ENCODE assay signal across 8 cellular contexts in the genomic region with DNA sequence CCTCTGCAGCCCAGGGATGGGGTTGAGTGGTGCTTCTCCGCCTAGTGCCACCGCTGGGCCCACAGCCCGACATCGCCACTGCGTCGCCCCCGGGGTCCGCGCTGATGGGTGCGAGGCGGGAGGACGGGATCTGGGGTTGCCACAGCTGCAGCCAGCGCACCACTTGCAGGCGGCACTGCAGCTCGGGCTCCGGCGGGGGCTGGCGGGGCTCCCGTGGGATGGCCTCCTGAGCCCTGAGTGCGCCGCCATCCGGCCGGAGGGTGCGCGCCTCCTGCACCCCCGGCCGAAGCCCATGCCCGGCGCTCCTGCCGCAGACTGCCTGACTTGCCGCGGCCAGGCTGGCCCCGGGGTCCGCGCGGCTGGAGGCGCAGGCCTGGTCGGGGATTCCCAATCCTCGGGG. TPM values are rescaled to one million over a fixed set of nuclear protein-coding genes. Genes with fewer than 3 reads are reported as not detected.
DNase-seq lines count a peak whose midpoint lies in the region; ATAC-seq and TF ChIP-seq lines count a peak whose summit lies in the region.
"Not testable (repeated sequence)": the region's sequence is repeated elsewhere in the genome, so short reads cannot be mapped to it uniquely, and the experiment has no call there.

No MANE protein-coding gene starts in this region.

- TF ChIP-seq CTCF in CD8-positive, alpha-beta T cell (IDR thresholded peaks at IDR 0.05); fibroblast of mammary gland (conservative IDR thresholded peaks at IDR 0.05; ENCODE audit: control insufficient read depth, insufficient read depth, low read depth, low read length): not testable (repeated sequence)

- peak overlapping the region; percentile 86 for H3K27ac Mint-ChIP-seq in CD8-positive, alpha-beta T cell
- H3K27ac Mint-ChIP-seq in activated naive CD8-positive, alpha-beta T cell, result not testable (repeated sequence)
- peak overlapping the region; percentile 93 for H3K27ac Mint-ChIP-seq in stimulated activated naive B cell treated with anti-CD40 and anti-IgM and Interleukin-4, amounts not matched to agents 10 μg/mL and 1 μg/mL and 100 μg/mL, for 72 hours

- ATAC-seq in CD8-positive, alpha-beta T cell, result peak; percentile 28
- peak; percentile 39 for ATAC-seq in GM21390 (IDR thresholded peaks at IDR 0.05; ENCODE audit: unreplicated experiment)
- ATAC-seq in HG03097 (IDR thresholded peaks at IDR 0.05; ENCODE audit: low FRiP score, unreplicated experiment), result peak; percentile 37
- ATAC-seq in stimulated activated naive B cell treated with anti-CD40 and anti-IgM and Interleukin-4, amounts not matched to agents 10 μg/mL and 1 μg/mL and 100 μg/mL, for 72 hours (replicated peaks), result peak; percentile 63 to 67

- peak overlapping the region; percentile 94 for H3K4me3 Mint-ChIP-seq in CD8-positive, alpha-beta T cell
- peak overlapping the region; percentile 59 for H3K4me3 Mint-ChIP-seq in activated naive CD8-positive, alpha-beta T cell
- peak overlapping the region; percentile 84 to 91 for H3K4me3 Mint-ChIP-seq in stimulated activated naive B cell treated with anti-CD40 and anti-IgM and Interleukin-4, amounts not matched to agents 10 μg/mL and 1 μg/mL and 100 μg/mL, for 72 hours

- not testable (repeated sequence) for H3K4me1 Mint-ChIP-seq in CD8-positive, alpha-beta T cell (ENCODE audit: low read depth); activated naive CD8-positive, alpha-beta T cell (ENCODE audit: low read depth)
- peaks cover 5 to 11% of the 10 kb centered on the region in 2 donors for H3K4me1 Mint-ChIP-seq in stimulated activated naive B cell treated with anti-CD40 and anti-IgM and Interleukin-4, amounts not matched to agents 10 μg/mL and 1 μg/mL and 100 μg/mL, for 72 hours

- not testable (repeated sequence) for H3K27me3 Mint-ChIP-seq in CD8-positive, alpha-beta T cell (ENCODE audit: low read depth); activated naive CD8-positive, alpha-beta T cell
- H3K27me3 Mint-ChIP-seq in stimulated activated naive B cell treated with anti-CD40 and anti-IgM and Interleukin-4, amounts not matched to agents 10 μg/mL and 1 μg/mL and 100 μg/mL, for 72 hours, result peaks cover 12 to 17% of the 10 kb centered on the region in 2 donors

- H3K9me3 Mint-ChIP-seq in CD8-positive, alpha-beta T cell; activated naive CD8-positive, alpha-beta T cell (ENCODE audit: low read depth); stimulated activated naive B cell treated with anti-CD40 and anti-IgM and Interleukin-4, amounts not matched to agents 10 μg/mL and 1 μg/mL and 100 μg/mL, for 72 hours: not testable (repeated sequence)

- peak overlapping the region; percentile 83 for H3K4me3 ChIP-seq in CD8-positive, alpha-beta T cell (ENCODE audit: low read depth, low read length)
- H3K4me3 ChIP-seq in fibroblast of mammary gland (ENCODE audit: control insufficient read depth, low read depth, low read length), result peak overlapping the region; percentile 52
- peak overlapping the region; percentile 68 to 78 for H3K4me3 ChIP-seq in mucosa of rectum (ENCODE audit: low read length in 2 of 2)

- POLR2A ChIA-PET in CD8-positive, alpha-beta T cell (lab: Charles Lee), result interaction anchor here (1.3 to 1.9 kb wide), 2 partner anchors 125 to 274 kb away, joined by 3 to 6 read pairs; a partner anchor contains a TSS

- not testable (repeated sequence) for H3K27me3 ChIP-seq in CD8-positive, alpha-beta T cell (ENCODE audit: insufficient read depth, low read length); mucosa of rectum (ENCODE audit: control insufficient read depth in 2 of 2, insufficient read depth in 2 of 2, low read length in 2 of 2)

- intact Hi-C loops in CD8-positive, alpha-beta T cell (cut with DNase I, micrococcal nuclease), result loop anchor here (2.0 to 5.0 kb wide), 4 partner anchors 125 to 275 kb away; a partner anchor contains a TSS

- not testable (repeated sequence) for H3K36me3 ChIP-seq in CD8-positive, alpha-beta T cell (ENCODE audit: insufficient read depth, low read length); mucosa of rectum (ENCODE audit: control insufficient read depth in 2 of 2, insufficient read depth in 2 of 2, low read length in 2 of 2)

- H3K4me1 ChIP-seq in CD8-positive, alpha-beta T cell (ENCODE audit: insufficient read depth, low read length); mucosa of rectum (ENCODE audit: control insufficient read depth in 2 of 2, insufficient read depth in 2 of 2, low read length in 2 of 2): not testable (repeated sequence)

- CTCF ChIA-PET in CD8-positive, alpha-beta T cell (lab: Charles Lee), result interaction anchor here (0.9 to 2.8 kb wide), 16 partner anchors 9 to 538 kb away, joined by 3 to 26 read pairs (median 6); a partner anchor contains a TSS

- peak; percentile 40 for TF ChIP-seq POLR2A in Raji (IDR thresholded peaks at IDR 0.05; ENCODE audit: insufficient read depth, low read depth, low read length)

- H3K36me3 Mint-ChIP-seq in CD8-positive, alpha-beta T cell; activated naive CD8-positive, alpha-beta T cell; stimulated activated naive B cell treated with anti-CD40 and anti-IgM and Interleukin-4, amounts not matched to agents 10 μg/mL and 1 μg/mL and 100 μg/mL, for 72 hours: not testable (repeated sequence)

- peak in 3 of 7 experiments; percentile 29 to 68 (median 30) for DNase-seq in CD8-positive, alpha-beta T cell
- DNase-seq in fibroblast of mammary gland (ENCODE audit: low read depth), result not testable (repeated sequence)
- peak; percentile 31 for DNase-seq in stimulated activated naive B cell treated with anti-CD40 and anti-IgM and Interleukin-4, amounts not matched to agents 10 μg/mL and 1 μg/mL and 100 μg/mL, for 72 hours

- H3K9me3 ChIP-seq in CD8-positive, alpha-beta T cell (ENCODE audit: low read length); mucosa of rectum (ENCODE audit: control insufficient read depth in 2 of 2, low read length in 2 of 2): not testable (repeated sequence)

- H3K27ac ChIP-seq in CD8-positive, alpha-beta T cell (ENCODE audit: low read depth, low read length), result not testable (repeated sequence)
- H3K27ac ChIP-seq in mucosa of rectum (ENCODE audit: low read depth in 2 of 2, low read length in 2 of 2), result peak overlapping the region; percentile 83 to 90

- peak overlapping the region in 1 of 2 donors; percentile 82 for H3K9ac ChIP-seq in mucosa of rectum (ENCODE audit: low read depth in 1 of 2, low read length in 2 of 2)

RNA-seq across cellular contexts. Expression of a gene that starts 0.5 kb away (rescaled TPM):
- total RNA-seq in CD8-positive, alpha-beta T cell, result 10 to 100 TPM; 73.4 to 73.6 TPM

RNA-seq across cellular contexts. Expression of a gene that starts 42.6 kb away (rescaled TPM):
- total RNA-seq in CD8-positive, alpha-beta T cell, result 1 to 10 TPM in 1 of 2 experiments, under 1 TPM in 1; 0.98 to 2.0 TPM
